In the genomic region with DNA sequence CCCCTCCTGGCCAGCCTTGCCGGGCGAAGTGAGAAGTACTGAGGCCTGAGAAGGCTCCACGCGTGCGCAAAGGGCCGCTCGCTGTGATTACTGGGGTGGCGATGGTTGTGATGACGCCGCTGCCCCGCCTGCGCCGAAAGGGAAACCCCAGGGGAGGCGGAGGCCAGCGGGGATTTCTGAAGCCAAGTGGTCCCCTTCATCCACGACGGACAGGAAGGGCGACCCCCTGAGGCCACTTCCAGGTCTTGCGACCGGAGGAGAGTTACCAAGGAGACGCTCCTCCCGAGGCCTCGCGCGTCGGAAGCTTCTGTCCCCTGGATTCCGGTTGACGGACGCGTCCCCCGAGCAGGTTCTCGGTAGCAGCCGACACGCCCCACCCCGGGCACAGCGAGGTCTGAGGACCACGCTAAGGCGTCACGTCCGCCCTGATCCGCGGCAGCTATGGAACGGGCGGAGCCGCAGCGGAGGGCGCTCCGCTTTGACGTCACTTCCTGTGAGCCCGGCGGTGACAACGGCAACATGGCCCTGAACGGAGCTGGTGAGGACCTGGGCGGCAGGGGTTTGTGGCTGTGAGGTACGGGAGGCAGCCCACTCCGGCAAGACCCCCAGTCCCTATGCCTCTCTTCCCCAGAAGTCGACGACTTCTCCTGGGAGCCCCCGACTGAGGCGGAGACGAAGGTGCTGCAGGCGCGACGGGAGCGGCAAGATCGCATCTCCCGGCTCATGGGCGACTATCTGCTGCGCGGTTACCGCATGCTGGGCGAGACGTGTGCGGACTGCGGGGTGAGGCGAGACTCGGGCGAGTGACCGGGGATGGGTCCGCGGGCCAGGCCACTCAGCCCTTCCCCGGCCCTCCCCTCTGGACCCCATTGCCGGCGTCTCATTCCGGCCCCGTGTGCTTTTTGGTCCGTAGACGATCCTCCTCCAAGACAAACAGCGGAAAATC, we compare ENCODE assay signal across 8 cellular contexts. TPM values are rescaled to one million over a fixed set of nuclear protein-coding genes. Genes with fewer than 3 reads are reported as not detected.
DNase-seq lines count a peak whose midpoint lies in the region; ATAC-seq and TF ChIP-seq lines count a peak whose summit lies in the region.

A gene with protein sequence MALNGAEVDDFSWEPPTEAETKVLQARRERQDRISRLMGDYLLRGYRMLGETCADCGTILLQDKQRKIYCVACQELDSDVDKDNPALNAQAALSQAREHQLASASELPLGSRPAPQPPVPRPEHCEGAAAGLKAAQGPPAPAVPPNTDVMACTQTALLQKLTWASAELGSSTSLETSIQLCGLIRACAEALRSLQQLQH (plus strand): TSS at position 505 of the 946 bp plus-strand sequence. CDS start 15 bp downstream, at position 520.

- ATAC-seq in HG03196 (IDR thresholded peaks at IDR 0.05; ENCODE audit: unreplicated experiment), result peak; percentile 56
- peak; percentile 75 for ATAC-seq in WTC11

- H3K27me3 Mint-ChIP-seq in WTC11 (ENCODE audit: low read depth), result peaks cover 7% of the 10 kb centered on the region

- H3K36me3 Mint-ChIP-seq in WTC11, result 0 out of 2 replicates have a peak, but pooled peaks cover 3% of the 10 kb centered on the region

- POLR2A ChIA-PET in WTC11 (lab: Charles Lee), result interaction anchor here (1.0 to 1.5 kb wide), 8 partner anchors 10 to 62 kb away, joined by 3 to 10 read pairs (median 3); no protein-coding TSS in a partner anchor

- CTCF ChIA-PET in WTC11 (lab: Charles Lee), result interaction anchor here (0.5 to 6.1 kb wide), 29 partner anchors 10 to 904 kb away, joined by 3 to 270 read pairs (median 4); a partner anchor contains a TSS

- peak within 1 kb of the TSS; percentile 99 for H3K4me3 Mint-ChIP-seq in WTC11

- H3K27ac Mint-ChIP-seq in WTC11, result peak within 1 kb of the TSS; percentile 98

- peaks cover 41% of the 10 kb centered on the region for H3K4me1 Mint-ChIP-seq in WTC11

- no peaks in the 10 kb centered on the region for H3K9me3 Mint-ChIP-seq in WTC11

- TF ChIP-seq POLR2A in GM18951 (IDR thresholded peaks at IDR 0.05; ENCODE audit: extremely low read depth, insufficient read depth, insufficient read length), result peak; percentile 78

- DNase-seq in AG09319 (ENCODE audit: extremely low read depth, low read depth) (peak; percentile 92), NCI-H226 (peak; percentile 99), WTC11 (ENCODE audit: low spot score) (peak; percentile 98), cardiac fibroblast (ENCODE audit: low read depth in 2 of 2) (peak; percentile 99), inferior parietal cortex (ENCODE audit: extremely low spot score) (peak; percentile 97)
- peak; percentile 97 for DNase-seq in stimulated activated CD4-positive, alpha-beta T cell treated with anti-CD3 and anti-CD28 coated beads, Interleukin-12 subunit alpha, Interleukin-12 subunit beta, amount 100 ng/mL, for 4 hours

- TF ChIP-seq CTCF in AG09319 (IDR thresholded peaks at IDR 0.05; ENCODE audit: low read depth, low read length), result peak; percentile 41
- no peak; the same call in 1 of the 2 replicates for TF ChIP-seq CTCF in WTC11 (IDR thresholded peaks at IDR 0.05)
- peak; percentile 47 for TF ChIP-seq CTCF in cardiac fibroblast (IDR thresholded peaks at IDR 0.05; ENCODE audit: low read depth, low read length)

- in situ Hi-C loops in GM18951 (cut with MboI; ENCODE audit: low sequenced_read_pairs, unreplicated experiment), result no loop called here

- H3K4me3 ChIP-seq in cardiac fibroblast (replicated peaks in 1 of 2; ENCODE audit: low read depth in 2 of 2, low read length in 2 of 2), result peak within 1 kb of the TSS; percentile 98 to 99

TF ChIP-seq in WTC11, 78 proteins besides CTCF, POLR2A, EP300 and RAD21 (continues in another document):
- TF ChIP-seq, protein P1, sequence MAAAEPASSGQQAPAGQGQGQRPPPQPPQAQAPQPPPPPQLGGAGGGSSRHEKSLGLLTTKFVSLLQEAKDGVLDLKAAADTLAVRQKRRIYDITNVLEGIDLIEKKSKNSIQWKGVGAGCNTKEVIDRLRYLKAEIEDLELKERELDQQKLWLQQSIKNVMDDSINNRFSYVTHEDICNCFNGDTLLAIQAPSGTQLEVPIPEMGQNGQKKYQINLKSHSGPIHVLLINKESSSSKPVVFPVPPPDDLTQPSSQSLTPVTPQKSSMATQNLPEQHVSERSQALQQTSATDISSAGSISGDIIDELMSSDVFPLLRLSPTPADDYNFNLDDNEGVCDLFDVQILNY (CRISPR knock-in tag; IDR thresholded peaks at IDR 0.05), result peak; percentile 69; the same call in 1 of the 2 replicates
- TF ChIP-seq, protein P2, sequence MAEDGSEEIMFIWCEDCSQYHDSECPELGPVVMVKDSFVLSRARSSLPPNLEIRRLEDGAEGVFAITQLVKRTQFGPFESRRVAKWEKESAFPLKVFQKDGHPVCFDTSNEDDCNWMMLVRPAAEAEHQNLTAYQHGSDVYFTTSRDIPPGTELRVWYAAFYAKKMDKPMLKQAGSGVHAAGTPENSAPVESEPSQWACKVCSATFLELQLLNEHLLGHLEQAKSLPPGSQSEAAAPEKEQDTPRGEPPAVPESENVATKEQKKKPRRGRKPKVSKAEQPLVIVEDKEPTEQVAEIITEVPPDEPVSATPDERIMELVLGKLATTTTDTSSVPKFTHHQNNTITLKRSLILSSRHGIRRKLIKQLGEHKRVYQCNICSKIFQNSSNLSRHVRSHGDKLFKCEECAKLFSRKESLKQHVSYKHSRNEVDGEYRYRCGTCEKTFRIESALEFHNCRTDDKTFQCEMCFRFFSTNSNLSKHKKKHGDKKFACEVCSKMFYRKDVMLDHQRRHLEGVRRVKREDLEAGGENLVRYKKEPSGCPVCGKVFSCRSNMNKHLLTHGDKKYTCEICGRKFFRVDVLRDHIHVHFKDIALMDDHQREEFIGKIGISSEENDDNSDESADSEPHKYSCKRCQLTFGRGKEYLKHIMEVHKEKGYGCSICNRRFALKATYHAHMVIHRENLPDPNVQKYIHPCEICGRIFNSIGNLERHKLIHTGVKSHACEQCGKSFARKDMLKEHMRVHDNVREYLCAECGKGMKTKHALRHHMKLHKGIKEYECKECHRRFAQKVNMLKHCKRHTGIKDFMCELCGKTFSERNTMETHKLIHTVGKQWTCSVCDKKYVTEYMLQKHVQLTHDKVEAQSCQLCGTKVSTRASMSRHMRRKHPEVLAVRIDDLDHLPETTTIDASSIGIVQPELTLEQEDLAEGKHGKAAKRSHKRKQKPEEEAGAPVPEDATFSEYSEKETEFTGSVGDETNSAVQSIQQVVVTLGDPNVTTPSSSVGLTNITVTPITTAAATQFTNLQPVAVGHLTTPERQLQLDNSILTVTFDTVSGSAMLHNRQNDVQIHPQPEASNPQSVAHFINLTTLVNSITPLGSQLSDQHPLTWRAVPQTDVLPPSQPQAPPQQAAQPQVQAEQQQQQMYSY (CRISPR knock-in tag; IDR thresholded peaks at IDR 0.05), result peak; percentile 89
- TF ChIP-seq, protein P3, sequence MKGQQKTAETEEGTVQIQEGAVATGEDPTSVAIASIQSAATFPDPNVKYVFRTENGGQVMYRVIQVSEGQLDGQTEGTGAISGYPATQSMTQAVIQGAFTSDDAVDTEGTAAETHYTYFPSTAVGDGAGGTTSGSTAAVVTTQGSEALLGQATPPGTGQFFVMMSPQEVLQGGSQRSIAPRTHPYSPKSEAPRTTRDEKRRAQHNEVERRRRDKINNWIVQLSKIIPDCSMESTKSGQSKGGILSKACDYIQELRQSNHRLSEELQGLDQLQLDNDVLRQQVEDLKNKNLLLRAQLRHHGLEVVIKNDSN (CRISPR knock-in tag; IDR thresholded peaks at IDR 0.05), result no peak; the same call in 1 of the 2 replicates
- TF ChIP-seq IRF2 (CRISPR knock-in tag; IDR thresholded peaks at IDR 0.05; ENCODE audit: borderline replicate concordance, low read depth) (no peak), FOXK1 (CRISPR knock-in tag; IDR thresholded peaks at IDR 0.05) (peak; percentile 100), GTF2I (CRISPR knock-in tag; conservative IDR thresholded peaks at IDR 0.05) (no peak), ZNF416 (CRISPR knock-in tag; IDR thresholded peaks at IDR 0.05) (no peak), EMX1 (CRISPR knock-in tag; IDR thresholded peaks at IDR 0.05) (no peak; the same call in 1 of the 2 replicates), JAZF1 (CRISPR knock-in tag; IDR thresholded peaks at IDR 0.05) (no peak), NR3C1 (CRISPR knock-in tag; conservative IDR thresholded peaks at IDR 0.05; ENCODE audit: low read depth) (no peak), NFATC4 (CRISPR knock-in tag; IDR thresholded peaks at IDR 0.05) (no peak)
- TF ChIP-seq, protein P4, sequence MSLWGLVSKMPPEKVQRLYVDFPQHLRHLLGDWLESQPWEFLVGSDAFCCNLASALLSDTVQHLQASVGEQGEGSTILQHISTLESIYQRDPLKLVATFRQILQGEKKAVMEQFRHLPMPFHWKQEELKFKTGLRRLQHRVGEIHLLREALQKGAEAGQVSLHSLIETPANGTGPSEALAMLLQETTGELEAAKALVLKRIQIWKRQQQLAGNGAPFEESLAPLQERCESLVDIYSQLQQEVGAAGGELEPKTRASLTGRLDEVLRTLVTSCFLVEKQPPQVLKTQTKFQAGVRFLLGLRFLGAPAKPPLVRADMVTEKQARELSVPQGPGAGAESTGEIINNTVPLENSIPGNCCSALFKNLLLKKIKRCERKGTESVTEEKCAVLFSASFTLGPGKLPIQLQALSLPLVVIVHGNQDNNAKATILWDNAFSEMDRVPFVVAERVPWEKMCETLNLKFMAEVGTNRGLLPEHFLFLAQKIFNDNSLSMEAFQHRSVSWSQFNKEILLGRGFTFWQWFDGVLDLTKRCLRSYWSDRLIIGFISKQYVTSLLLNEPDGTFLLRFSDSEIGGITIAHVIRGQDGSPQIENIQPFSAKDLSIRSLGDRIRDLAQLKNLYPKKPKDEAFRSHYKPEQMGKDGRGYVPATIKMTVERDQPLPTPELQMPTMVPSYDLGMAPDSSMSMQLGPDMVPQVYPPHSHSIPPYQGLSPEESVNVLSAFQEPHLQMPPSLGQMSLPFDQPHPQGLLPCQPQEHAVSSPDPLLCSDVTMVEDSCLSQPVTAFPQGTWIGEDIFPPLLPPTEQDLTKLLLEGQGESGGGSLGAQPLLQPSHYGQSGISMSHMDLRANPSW (CRISPR knock-in tag; conservative IDR thresholded peaks at IDR 0.05; ENCODE audit: low read depth), result no peak
- TF ChIP-seq, protein P5, sequence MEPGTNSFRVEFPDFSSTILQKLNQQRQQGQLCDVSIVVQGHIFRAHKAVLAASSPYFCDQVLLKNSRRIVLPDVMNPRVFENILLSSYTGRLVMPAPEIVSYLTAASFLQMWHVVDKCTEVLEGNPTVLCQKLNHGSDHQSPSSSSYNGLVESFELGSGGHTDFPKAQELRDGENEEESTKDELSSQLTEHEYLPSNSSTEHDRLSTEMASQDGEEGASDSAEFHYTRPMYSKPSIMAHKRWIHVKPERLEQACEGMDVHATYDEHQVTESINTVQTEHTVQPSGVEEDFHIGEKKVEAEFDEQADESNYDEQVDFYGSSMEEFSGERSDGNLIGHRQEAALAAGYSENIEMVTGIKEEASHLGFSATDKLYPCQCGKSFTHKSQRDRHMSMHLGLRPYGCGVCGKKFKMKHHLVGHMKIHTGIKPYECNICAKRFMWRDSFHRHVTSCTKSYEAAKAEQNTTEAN (CRISPR knock-in tag; IDR thresholded peaks at IDR 0.05), result peak; percentile 52; the same call in 1 of the 2 replicates

RNA-seq across cellular contexts. Expression of the gene that starts here (rescaled TPM):
- 54.8 to 70.9 TPM (median 55.7 TPM) in 3 replicates for total RNA-seq in WTC11 (2021)

Comparison
In these comparisons a context has a peak if more than half of its experiments do, and no peak if none do; other contexts are left out.
1. Peak in every context shown above with its lines: DNase-seq, ATAC-seq and H3K4me3 ChIP-seq.